ENCODE assay signal across 8 cellular contexts in the genomic region with DNA sequence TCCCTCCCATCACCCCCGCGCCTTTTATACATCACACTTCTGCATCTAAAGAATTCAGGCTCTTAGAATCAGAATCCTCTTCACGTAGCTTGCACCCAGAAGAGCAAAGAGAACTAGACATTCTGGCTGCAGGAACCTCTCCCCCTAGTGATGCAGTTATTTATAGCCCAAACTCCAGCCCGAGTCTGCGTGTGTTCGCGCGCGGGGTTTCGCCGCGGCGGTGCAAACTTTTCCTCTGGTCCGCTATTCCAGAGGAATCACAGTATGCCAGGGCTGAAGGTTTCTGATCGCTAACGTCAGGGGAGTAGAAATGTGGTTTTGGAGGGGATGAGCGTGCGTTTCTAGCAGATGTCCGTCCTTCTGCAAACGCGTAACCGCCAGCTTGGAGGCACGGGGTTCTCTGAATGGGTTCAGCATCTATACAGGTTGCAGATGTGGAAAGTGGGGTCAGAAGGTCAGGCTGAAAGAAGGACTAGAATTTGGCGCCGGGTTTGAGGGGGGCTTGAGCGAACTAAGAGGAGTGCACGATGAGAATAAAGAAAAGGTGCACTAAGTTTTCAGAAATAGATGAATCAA. TPM values are rescaled to one million over a fixed set of nuclear protein-coding genes. Genes with fewer than 3 reads are reported as not detected.
DNase-seq lines count a peak whose midpoint lies in the region; ATAC-seq and TF ChIP-seq lines count a peak whose summit lies in the region.

No MANE protein-coding gene starts in this region.

- H3K4me3 ChIP-seq in Peyer's patch = peak overlapping the region; percentile 3 to 55 (median 22)
- H3K4me3 ChIP-seq in skeletal muscle cell (ENCODE audit: low read depth, low read length) = peak overlapping the region; percentile 57

- H3K27ac ChIP-seq in Peyer's patch = peak overlapping the region in 1 of 4 donors; percentile 47

- peaks cover 0 to 21% of the 10 kb centered on the region in 2 donors for H3K27me3 ChIP-seq in Peyer's patch

- peak; percentile 68 for DNase-seq in NCI-H1436 (lab: John Stamatoyannopoulos, UW)
- no peak for DNase-seq in NCI-H1436 treated with DMSO at 0.1 percent for 48 hours (lab: John Stamatoyannopoulos, UW)
- DNase-seq in Peyer's patch = no peak
- DNase-seq in left cardiac atrium = no peak
- no peak for DNase-seq in skeletal muscle cell (ENCODE audit: low read depth)
- DNase-seq in RPMI8226 = no peak
- no peak for DNase-seq in omental fat pad (ENCODE audit: low spot score)

- TF ChIP-seq CTCF in Peyer's patch (IDR thresholded peaks at IDR 0.05) (no peak), omental fat pad (IDR thresholded peaks at IDR 0.05) (no peak)

- H3K9me3 ChIP-seq in Peyer's patch = no peaks in the 10 kb centered on the region

- ATAC-seq in left cardiac atrium = peak; percentile 5 to 14
- ATAC-seq in HG02610 (IDR thresholded peaks at IDR 0.05; ENCODE audit: unreplicated experiment) = no peak
- no peak for ATAC-seq in omental fat pad (ENCODE audit: low FRiP score)

- intact Hi-C loops in left cardiac atrium (cut with DNase I) = no loop called here

- TF ChIP-seq POLR2A in Peyer's patch (IDR thresholded peaks at IDR 0.05) = no peak

- H3K4me1 ChIP-seq in Peyer's patch = peaks cover 0 to 36% (median 0%) of the 10 kb centered on the region in 4 donors

- no peaks in the 10 kb centered on the region for H3K36me3 ChIP-seq in Peyer's patch

RNA-seq across cellular contexts. Expression of gene EPHA7, which starts 1.9 kb away (rescaled TPM):
- total RNA-seq in Peyer's patch = 1 to 10 TPM in 3 of 4 donors, not detected in 1; 1.5 to 6.6 (median 3.9) TPM
- total RNA-seq in left cardiac atrium = 1 to 10 TPM; 6.7 to 9.8 TPM
- total RNA-seq in omental fat pad = under 1 TPM in 2 of 4 donors, not detected in 2; 0.12 to 0.95 TPM

Comparison
In these comparisons a context has a peak if more than half of its experiments do, and no peak if none do; other contexts are left out.
1. ATAC-seq: peak in left cardiac atrium (2 of 2); none in HG02610 (single experiment) and omental fat pad (single experiment).